ENCODE assay signal across 7 cellular contexts in the genomic region with DNA sequence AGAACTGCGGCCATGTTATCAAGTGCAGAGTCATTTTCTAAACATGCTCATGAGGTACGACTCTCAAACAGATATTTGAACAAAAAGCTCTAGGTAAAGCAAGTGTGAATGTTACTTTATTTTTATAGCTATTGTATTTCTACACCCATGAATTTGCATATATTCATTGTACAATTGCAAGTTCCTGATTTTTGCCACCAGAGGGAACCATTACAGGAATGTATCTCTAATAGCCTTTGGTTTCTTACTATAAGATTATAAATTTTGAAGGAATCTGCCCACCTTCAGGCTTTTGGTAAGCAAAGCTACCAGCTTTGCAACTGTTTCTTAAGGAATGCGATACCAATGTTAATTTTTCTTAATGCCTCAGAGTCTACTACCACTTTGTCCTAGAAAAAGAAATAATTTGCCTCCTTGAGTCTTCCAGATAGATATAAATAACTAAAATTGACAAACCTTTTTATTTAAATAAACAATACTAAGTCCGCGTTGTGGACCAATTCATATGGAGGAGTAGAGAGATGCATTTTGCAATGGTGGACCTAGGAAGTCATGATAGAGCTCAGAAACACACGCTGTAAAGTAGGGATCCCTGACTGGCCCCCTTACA.
DNase-seq lines count a peak whose midpoint lies in the region; ATAC-seq and TF ChIP-seq lines count a peak whose summit lies in the region.

No MANE protein-coding gene starts in this region.

- ATAC-seq in GM19035 (IDR thresholded peaks at IDR 0.05; ENCODE audit: unreplicated experiment) (no peak), HG03342 (IDR thresholded peaks at IDR 0.05; ENCODE audit: unreplicated experiment) (no peak), GM21360 (IDR thresholded peaks at IDR 0.05; ENCODE audit: unreplicated experiment) (no peak)

- DNase-seq in GM04503 (ENCODE audit: low read depth) (peak; percentile 10), NCI-H146 treated with DMSO at 0.1 percent for 48 hours (lab: John Stamatoyannopoulos, UW; ENCODE audit: unreplicated experiment) (peak; percentile 13), endothelial cell (ENCODE audit: low spot score) (no peak), progenitor cell of endocrine pancreas (ENCODE audit: low spot score, unreplicated experiment) (no peak)

- TF ChIP-seq CTCF in endothelial cell (IDR thresholded peaks at IDR 0.05; ENCODE audit: unreplicated experiment) (peak; percentile 77), progenitor cell of endocrine pancreas (IDR thresholded peaks at IDR 0.05; ENCODE audit: unreplicated experiment) (peak; percentile 66)

- H3K4me1 Mint-ChIP-seq in endothelial cell (ENCODE audit: unreplicated experiment) (no peaks in the 10 kb centered on the region), progenitor cell of endocrine pancreas (ENCODE audit: low read depth) (no peaks in the 10 kb centered on the region)

- H3K4me3 Mint-ChIP-seq in endothelial cell (ENCODE audit: unreplicated experiment) (no peak overlapping the region), progenitor cell of endocrine pancreas (ENCODE audit: low read depth) (no peak overlapping the region)

- H3K27me3 Mint-ChIP-seq in endothelial cell (ENCODE audit: unreplicated experiment) (no peaks in the 10 kb centered on the region), progenitor cell of endocrine pancreas (no peaks in the 10 kb centered on the region)

- H3K9me3 Mint-ChIP-seq in endothelial cell (ENCODE audit: unreplicated experiment), result no peaks in the 10 kb centered on the region
- H3K9me3 Mint-ChIP-seq in progenitor cell of endocrine pancreas (ENCODE audit: low read depth), result peaks cover 17% of the 10 kb centered on the region

- H3K36me3 Mint-ChIP-seq in endothelial cell (ENCODE audit: low read depth, unreplicated experiment) (peaks cover 22% of the 10 kb centered on the region), progenitor cell of endocrine pancreas (ENCODE audit: insufficient read depth) (peaks cover 42% of the 10 kb centered on the region)

- no peak overlapping the region for H3K27ac Mint-ChIP-seq in endothelial cell (ENCODE audit: unreplicated experiment)
- no peak overlapping the region for H3K27ac Mint-ChIP-seq in progenitor cell of endocrine pancreas

Comparison
In these comparisons a context has a peak if more than half of its experiments do, and no peak if none do; other contexts are left out.
1. DNase-seq: peak in GM04503 (single experiment) and NCI-H146 treated with DMSO at 0.1 percent for 48 hours (single experiment); none in endothelial cell (single experiment) and progenitor cell of endocrine pancreas (single experiment).